23 cellular contexts compared by ENCODE assay signal in genomic region chr3:2870714-2871353, GRCh38.
DNase-seq lines count a peak whose midpoint lies in the region; ATAC-seq, FAIRE-seq and TF ChIP-seq lines count a peak whose summit lies in the region.
"Had no signal": no experiment of that assay in that cellular context is flagged by ENCODE, and none has a peak within 500 bp of the region (broad histone marks: within the 10 kb centered on the region; RNA-seq: fewer than 3 reads in every experiment).

No MANE protein-coding gene starts in this region.

- FAIRE-seq in pancreas (lab: Jason Lieb, UNC) = no peak
- FAIRE-seq: A549, H1 had no signal

- ATAC-seq in pancreas = peak in 3 of 4 donors; percentile 34 to 86 (median 48)
- ATAC-seq: A549, left ventricle myocardium superior, upper lobe of right lung, WTC11 had no signal

- in situ Hi-C loops in Caki2 (cut with HindIII; ENCODE audit: low pct_unique_long_range_greater_than_20kb, low sequenced_read_pairs) = no loop called here

- TF ChIP-seq CTCF in pancreas (IDR thresholded peaks at IDR 0.05) (no peak), colonic mucosa (IDR thresholded peaks at IDR 0.05) (no peak)

- DNase-seq in Caki2 (ENCODE audit: low read depth) (peak; percentile 16), NCI-H69 (lab: John Stamatoyannopoulos, UW) (peak; percentile 27), iris pigment epithelial cell (ENCODE audit: low read depth) (peak; percentile 1), pancreas (no peak), NCI-H2171 (lab: John Stamatoyannopoulos, UW) (no peak), NCI-H226 (no peak), superior temporal gyrus (ENCODE audit: extremely low spot score) (no peak), colonic mucosa (no peak)
- DNase-seq: activated naive CD4-positive, alpha-beta T cell treated with anti-CD3 and anti-CD28 coated beads for 36 hours; dermis blood vessel endothelial cell; DMS79 treated with DMSO at 0.1 percent for 48 hours; heart left ventricle; Kasumi-1; left ventricle myocardium superior; NCI-H187 treated with DMSO at 0.1 percent for 48 hours; NCI-H774; posterior cingulate gyrus; SHP77; T-helper 9 cell; upper lobe of right lung had no signal

- H3K27ac ChIP-seq in pancreas (no peak overlapping the region), colonic mucosa (no peak overlapping the region)
- H3K27ac ChIP-seq: A549, heart left ventricle, upper lobe of right lung had no signal

- 20 to 36% methylated on average over 3 of the region's 3 CpGs for WGBS in pancreas, 2 donors

- H3K4me1 ChIP-seq in pancreas (no peaks in the 10 kb centered on the region), colonic mucosa (no peaks in the 10 kb centered on the region)
- H3K4me1 ChIP-seq: A549, heart left ventricle, upper lobe of right lung had no signal

- intact Hi-C loops in pancreas (cut with DNase I) (no loop called here), colonic mucosa (cut with DNase I) (no loop called here)

- no peaks in the 10 kb centered on the region for H3K9me3 ChIP-seq in pancreas
- no peaks in the 10 kb centered on the region for H3K9me3 ChIP-seq in colonic mucosa
- H3K9me3 ChIP-seq: A549, heart left ventricle, upper lobe of right lung had no signal

- H3K27me3 ChIP-seq in pancreas (no peaks in the 10 kb centered on the region), colonic mucosa (no peaks in the 10 kb centered on the region)
- H3K27me3 ChIP-seq: heart left ventricle, upper lobe of right lung had no signal

- H3K36me3 ChIP-seq in pancreas = no peaks in the 10 kb centered on the region
- H3K36me3 ChIP-seq in colonic mucosa = no peaks in the 10 kb centered on the region
- H3K36me3 ChIP-seq: heart left ventricle, upper lobe of right lung had no signal

- H3K4me3 ChIP-seq in pancreas = no peak overlapping the region
- no peak overlapping the region for H3K4me3 ChIP-seq in colonic mucosa
- H3K4me3 ChIP-seq: A549, heart left ventricle, upper lobe of right lung had no signal

- no peak overlapping the region for H3K9ac ChIP-seq in colonic mucosa (ENCODE audit: low read depth in 2 of 2, low read length in 2 of 2)

Comparison
In these comparisons a context has a peak if more than half of its experiments do, and no peak if none do; other contexts are left out.
1. DNase-seq: peak in Caki2 (single experiment), NCI-H69 (single experiment) and iris pigment epithelial cell (single experiment); none in pancreas (0 of 6), NCI-H2171 (single experiment), NCI-H226 (single experiment), superior temporal gyrus (single experiment) and colonic mucosa (single experiment).